2 cellular contexts compared by ENCODE assay signal in the genomic region with DNA sequence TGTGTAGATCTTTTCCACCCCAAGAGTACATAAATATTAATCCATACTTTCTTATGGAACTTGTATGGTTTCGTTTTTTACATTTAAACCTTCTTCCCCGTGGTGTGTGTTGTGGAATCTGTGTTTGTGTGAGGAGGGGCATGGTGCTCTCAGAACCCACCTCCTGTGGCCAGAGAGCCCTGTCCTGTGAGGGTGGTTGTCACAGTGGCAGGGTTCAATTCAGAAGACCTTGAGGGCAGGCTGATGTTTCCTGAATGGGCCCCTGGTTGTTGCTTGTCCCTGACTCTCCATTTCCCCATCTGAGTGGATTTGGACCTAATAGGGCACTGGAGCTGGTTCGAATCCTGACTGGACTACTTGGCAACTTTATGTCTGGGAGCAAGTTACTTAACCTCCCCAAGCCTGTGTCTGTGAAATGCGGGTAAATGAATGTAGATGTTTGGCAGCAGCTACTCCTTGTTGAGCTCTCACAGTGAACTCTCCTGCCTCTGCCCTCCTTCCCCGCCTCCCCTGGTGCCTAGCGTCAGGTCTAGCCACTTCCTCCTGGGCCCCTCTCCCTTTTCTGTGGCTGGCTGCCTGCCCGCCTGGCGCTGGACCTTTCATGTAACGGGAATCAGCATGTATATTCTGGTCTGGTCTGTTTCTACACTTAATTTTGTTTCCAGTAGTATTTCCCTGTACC.
TF ChIP-seq lines count a peak whose summit lies in the region.

No MANE protein-coding gene starts in this region.

TF ChIP-seq in A549, 52 proteins besides CTCF, POLR2A, EP300 and RAD21 (continues in another document):
- TF ChIP-seq FOSB (CRISPR knock-in tag; IDR thresholded peaks at IDR 0.05) (peak; percentile 94), CEBPB (IDR thresholded peaks at IDR 0.05) (no peak), FOSL2 (IDR thresholded peaks at IDR 0.05) (no peak), FOSL2 (CRISPR knock-in tag; IDR thresholded peaks at IDR 0.05) (no peak), NFE2L2 (conservative IDR thresholded peaks at IDR 0.05; ENCODE audit: low read length) (no peak), ESRRA (IDR thresholded peaks at IDR 0.05; ENCODE audit: borderline replicate concordance, low read length) (no peak), TP53 (CRISPR knock-in tag; IDR thresholded peaks at IDR 0.05) (peak; percentile 91), MAFK (IDR thresholded peaks at IDR 0.05; ENCODE audit: partially characterized antibody) (no peak), MYC (IDR thresholded peaks at IDR 0.05; ENCODE audit: borderline replicate concordance, low read length) (no peak), CBX8 (IDR thresholded peaks at IDR 0.05) (no peak), EHF (CRISPR knock-in tag; IDR thresholded peaks at IDR 0.05) (peak; percentile 67), JUN (IDR thresholded peaks at IDR 0.05) (peak in 1 of 2 experiments; percentile 59; a peak in 4 of 5 replicates), RNF2 (IDR thresholded peaks at IDR 0.05; ENCODE audit: borderline replicate concordance, low read depth) (no peak), BCL3 (IDR thresholded peaks at IDR 0.05) (no peak; the same call in 2 of the 3 replicates), ATOH8 (CRISPR knock-in tag; IDR thresholded peaks at IDR 0.05; ENCODE audit: low read depth) (no peak), CHD2 (IDR thresholded peaks at IDR 0.05; ENCODE audit: low read length, partially characterized antibody) (peak; percentile 44), CHD4 (IDR thresholded peaks at IDR 0.05; ENCODE audit: borderline replicate concordance) (no peak), RFX5 (IDR thresholded peaks at IDR 0.05) (no peak), PHF8 (IDR thresholded peaks at IDR 0.05; ENCODE audit: borderline replicate concordance, low read depth) (no peak), ZNF302 (CRISPR knock-in tag; IDR thresholded peaks at IDR 0.05) (no peak), SMC3 (IDR thresholded peaks at IDR 0.05) (no peak), POLR2AphosphoS2 (conservative IDR thresholded peaks at IDR 0.05; ENCODE audit: low read length) (peak; percentile 97), SREBF2 (IDR thresholded peaks at IDR 0.05) (no peak), TFCP2L1 (CRISPR knock-in tag; IDR thresholded peaks at IDR 0.05) (peak; percentile 98), KDM1A (IDR thresholded peaks at IDR 0.05; ENCODE audit: low read depth) (no peak), ZSCAN20 (CRISPR knock-in tag; IDR thresholded peaks at IDR 0.05) (no peak; the same call in 1 of the 2 replicates), HOXA7 (CRISPR knock-in tag; IDR thresholded peaks at IDR 0.05) (no peak; the same call in none of the 2 replicates)
- TF ChIP-seq, protein P1, sequence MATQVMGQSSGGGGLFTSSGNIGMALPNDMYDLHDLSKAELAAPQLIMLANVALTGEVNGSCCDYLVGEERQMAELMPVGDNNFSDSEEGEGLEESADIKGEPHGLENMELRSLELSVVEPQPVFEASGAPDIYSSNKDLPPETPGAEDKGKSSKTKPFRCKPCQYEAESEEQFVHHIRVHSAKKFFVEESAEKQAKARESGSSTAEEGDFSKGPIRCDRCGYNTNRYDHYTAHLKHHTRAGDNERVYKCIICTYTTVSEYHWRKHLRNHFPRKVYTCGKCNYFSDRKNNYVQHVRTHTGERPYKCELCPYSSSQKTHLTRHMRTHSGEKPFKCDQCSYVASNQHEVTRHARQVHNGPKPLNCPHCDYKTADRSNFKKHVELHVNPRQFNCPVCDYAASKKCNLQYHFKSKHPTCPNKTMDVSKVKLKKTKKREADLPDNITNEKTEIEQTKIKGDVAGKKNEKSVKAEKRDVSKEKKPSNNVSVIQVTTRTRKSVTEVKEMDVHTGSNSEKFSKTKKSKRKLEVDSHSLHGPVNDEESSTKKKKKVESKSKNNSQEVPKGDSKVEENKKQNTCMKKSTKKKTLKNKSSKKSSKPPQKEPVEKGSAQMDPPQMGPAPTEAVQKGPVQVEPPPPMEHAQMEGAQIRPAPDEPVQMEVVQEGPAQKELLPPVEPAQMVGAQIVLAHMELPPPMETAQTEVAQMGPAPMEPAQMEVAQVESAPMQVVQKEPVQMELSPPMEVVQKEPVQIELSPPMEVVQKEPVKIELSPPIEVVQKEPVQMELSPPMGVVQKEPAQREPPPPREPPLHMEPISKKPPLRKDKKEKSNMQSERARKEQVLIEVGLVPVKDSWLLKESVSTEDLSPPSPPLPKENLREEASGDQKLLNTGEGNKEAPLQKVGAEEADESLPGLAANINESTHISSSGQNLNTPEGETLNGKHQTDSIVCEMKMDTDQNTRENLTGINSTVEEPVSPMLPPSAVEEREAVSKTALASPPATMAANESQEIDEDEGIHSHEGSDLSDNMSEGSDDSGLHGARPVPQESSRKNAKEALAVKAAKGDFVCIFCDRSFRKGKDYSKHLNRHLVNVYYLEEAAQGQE (IDR thresholded peaks at IDR 0.05) = peak; percentile 42
- TF ChIP-seq, protein P2, sequence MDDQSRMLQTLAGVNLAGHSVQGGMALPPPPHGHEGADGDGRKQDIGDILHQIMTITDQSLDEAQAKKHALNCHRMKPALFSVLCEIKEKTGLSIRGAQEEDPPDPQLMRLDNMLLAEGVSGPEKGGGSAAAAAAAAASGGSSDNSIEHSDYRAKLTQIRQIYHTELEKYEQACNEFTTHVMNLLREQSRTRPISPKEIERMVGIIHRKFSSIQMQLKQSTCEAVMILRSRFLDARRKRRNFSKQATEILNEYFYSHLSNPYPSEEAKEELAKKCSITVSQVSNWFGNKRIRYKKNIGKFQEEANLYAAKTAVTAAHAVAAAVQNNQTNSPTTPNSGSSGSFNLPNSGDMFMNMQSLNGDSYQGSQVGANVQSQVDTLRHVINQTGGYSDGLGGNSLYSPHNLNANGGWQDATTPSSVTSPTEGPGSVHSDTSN (IDR thresholded peaks at IDR 0.05) = peak; percentile 37; the same call in 1 of the 2 replicates
- TF ChIP-seq, protein P3, sequence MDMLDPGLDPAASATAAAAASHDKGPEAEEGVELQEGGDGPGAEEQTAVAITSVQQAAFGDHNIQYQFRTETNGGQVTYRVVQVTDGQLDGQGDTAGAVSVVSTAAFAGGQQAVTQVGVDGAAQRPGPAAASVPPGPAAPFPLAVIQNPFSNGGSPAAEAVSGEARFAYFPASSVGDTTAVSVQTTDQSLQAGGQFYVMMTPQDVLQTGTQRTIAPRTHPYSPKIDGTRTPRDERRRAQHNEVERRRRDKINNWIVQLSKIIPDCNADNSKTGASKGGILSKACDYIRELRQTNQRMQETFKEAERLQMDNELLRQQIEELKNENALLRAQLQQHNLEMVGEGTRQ (IDR thresholded peaks at IDR 0.05) = no peak

TF ChIP-seq in HepG2, 621 proteins besides CTCF, POLR2A, EP300 and RAD21 (continues in another document):
- TF ChIP-seq, protein P4, sequence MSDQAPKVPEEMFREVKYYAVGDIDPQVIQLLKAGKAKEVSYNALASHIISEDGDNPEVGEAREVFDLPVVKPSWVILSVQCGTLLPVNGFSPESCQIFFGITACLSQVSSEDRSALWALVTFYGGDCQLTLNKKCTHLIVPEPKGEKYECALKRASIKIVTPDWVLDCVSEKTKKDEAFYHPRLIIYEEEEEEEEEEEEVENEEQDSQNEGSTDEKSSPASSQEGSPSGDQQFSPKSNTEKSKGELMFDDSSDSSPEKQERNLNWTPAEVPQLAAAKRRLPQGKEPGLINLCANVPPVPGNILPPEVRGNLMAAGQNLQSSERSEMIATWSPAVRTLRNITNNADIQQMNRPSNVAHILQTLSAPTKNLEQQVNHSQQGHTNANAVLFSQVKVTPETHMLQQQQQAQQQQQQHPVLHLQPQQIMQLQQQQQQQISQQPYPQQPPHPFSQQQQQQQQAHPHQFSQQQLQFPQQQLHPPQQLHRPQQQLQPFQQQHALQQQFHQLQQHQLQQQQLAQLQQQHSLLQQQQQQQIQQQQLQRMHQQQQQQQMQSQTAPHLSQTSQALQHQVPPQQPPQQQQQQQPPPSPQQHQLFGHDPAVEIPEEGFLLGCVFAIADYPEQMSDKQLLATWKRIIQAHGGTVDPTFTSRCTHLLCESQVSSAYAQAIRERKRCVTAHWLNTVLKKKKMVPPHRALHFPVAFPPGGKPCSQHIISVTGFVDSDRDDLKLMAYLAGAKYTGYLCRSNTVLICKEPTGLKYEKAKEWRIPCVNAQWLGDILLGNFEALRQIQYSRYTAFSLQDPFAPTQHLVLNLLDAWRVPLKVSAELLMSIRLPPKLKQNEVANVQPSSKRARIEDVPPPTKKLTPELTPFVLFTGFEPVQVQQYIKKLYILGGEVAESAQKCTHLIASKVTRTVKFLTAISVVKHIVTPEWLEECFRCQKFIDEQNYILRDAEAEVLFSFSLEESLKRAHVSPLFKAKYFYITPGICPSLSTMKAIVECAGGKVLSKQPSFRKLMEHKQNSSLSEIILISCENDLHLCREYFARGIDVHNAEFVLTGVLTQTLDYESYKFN (CRISPR knock-in tag; conservative IDR thresholded peaks at IDR 0.05) = no peak
- TF ChIP-seq ZNF263 (CRISPR knock-in tag; IDR thresholded peaks at IDR 0.05) = no peak
- TF ChIP-seq LCORL (IDR thresholded peaks at IDR 0.05) = no peak
- peak; percentile 47; the same call in 1 of the 2 replicates for TF ChIP-seq LCORL (CRISPR knock-in tag; IDR thresholded peaks at IDR 0.05)
- no peak for TF ChIP-seq TOPORS (CRISPR knock-in tag; IDR thresholded peaks at IDR 0.05)
- no peak for TF ChIP-seq MYC (CRISPR knock-in tag; IDR thresholded peaks at IDR 0.05; ENCODE audit: borderline replicate concordance)
- TF ChIP-seq ZNF577 (CRISPR knock-in tag; IDR thresholded peaks at IDR 0.05; ENCODE audit: borderline replicate concordance, low read depth) = no peak
- TF ChIP-seq, protein P5, sequence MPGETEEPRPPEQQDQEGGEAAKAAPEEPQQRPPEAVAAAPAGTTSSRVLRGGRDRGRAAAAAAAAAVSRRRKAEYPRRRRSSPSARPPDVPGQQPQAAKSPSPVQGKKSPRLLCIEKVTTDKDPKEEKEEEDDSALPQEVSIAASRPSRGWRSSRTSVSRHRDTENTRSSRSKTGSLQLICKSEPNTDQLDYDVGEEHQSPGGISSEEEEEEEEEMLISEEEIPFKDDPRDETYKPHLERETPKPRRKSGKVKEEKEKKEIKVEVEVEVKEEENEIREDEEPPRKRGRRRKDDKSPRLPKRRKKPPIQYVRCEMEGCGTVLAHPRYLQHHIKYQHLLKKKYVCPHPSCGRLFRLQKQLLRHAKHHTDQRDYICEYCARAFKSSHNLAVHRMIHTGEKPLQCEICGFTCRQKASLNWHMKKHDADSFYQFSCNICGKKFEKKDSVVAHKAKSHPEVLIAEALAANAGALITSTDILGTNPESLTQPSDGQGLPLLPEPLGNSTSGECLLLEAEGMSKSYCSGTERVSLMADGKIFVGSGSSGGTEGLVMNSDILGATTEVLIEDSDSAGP (CRISPR knock-in tag; IDR thresholded peaks at IDR 0.05; ENCODE audit: borderline replicate concordance) = no peak
- TF ChIP-seq RFX1 (IDR thresholded peaks at IDR 0.05) = no peak
- peak; percentile 2 for TF ChIP-seq POLR2AphosphoS5 (IDR thresholded peaks at IDR 0.05; ENCODE audit: low read depth, low read length)
- TF ChIP-seq GABPA (IDR thresholded peaks at IDR 0.05; ENCODE audit: low read depth, low read length) = no peak
- TF ChIP-seq GABPA (CRISPR knock-in tag; IDR thresholded peaks at IDR 0.05; ENCODE audit: low read depth) = no peak
- TF ChIP-seq PHF20 (CRISPR knock-in tag; IDR thresholded peaks at IDR 0.05) = no peak
- no peak for TF ChIP-seq ZNF362 (CRISPR knock-in tag; IDR thresholded peaks at IDR 0.05; ENCODE audit: borderline replicate concordance)
- no peak for TF ChIP-seq ZNF773 (CRISPR knock-in tag; IDR thresholded peaks at IDR 0.05; ENCODE audit: borderline replicate concordance)
- peak; percentile 91 for TF ChIP-seq AGO2 (optimal IDR thresholded peaks at IDR 0.05; ENCODE audit: low read depth, low read length)
- peak; percentile 99 for TF ChIP-seq RBM22 (optimal IDR thresholded peaks at IDR 0.05; ENCODE audit: low read length)
- TF ChIP-seq, protein P6, sequence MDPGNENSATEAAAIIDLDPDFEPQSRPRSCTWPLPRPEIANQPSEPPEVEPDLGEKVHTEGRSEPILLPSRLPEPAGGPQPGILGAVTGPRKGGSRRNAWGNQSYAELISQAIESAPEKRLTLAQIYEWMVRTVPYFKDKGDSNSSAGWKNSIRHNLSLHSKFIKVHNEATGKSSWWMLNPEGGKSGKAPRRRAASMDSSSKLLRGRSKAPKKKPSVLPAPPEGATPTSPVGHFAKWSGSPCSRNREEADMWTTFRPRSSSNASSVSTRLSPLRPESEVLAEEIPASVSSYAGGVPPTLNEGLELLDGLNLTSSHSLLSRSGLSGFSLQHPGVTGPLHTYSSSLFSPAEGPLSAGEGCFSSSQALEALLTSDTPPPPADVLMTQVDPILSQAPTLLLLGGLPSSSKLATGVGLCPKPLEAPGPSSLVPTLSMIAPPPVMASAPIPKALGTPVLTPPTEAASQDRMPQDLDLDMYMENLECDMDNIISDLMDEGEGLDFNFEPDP (CRISPR knock-in tag; conservative IDR thresholded peaks at IDR 0.05) = no peak
- TF ChIP-seq HDAC1 (CRISPR knock-in tag; IDR thresholded peaks at IDR 0.05) = 0 out of 2 replicates have a peak, but pooled peaks have one; percentile 15
- no peak for TF ChIP-seq ZNF451 (CRISPR knock-in tag; IDR thresholded peaks at IDR 0.05)
- no peak for TF ChIP-seq ASH2L (IDR thresholded peaks at IDR 0.05; ENCODE audit: insufficient read length, low read depth, low read length)
- no peak for TF ChIP-seq NFE2L2 (IDR thresholded peaks at IDR 0.05; ENCODE audit: low read length)
- no peak for TF ChIP-seq CENPT (CRISPR knock-in tag; IDR thresholded peaks at IDR 0.05; ENCODE audit: low read depth)
- TF ChIP-seq CHD2 (IDR thresholded peaks at IDR 0.05; ENCODE audit: low read depth, low read length) = peak; percentile 41; the same call in 1 of the 2 replicates
- TF ChIP-seq ZNF790 (CRISPR knock-in tag; IDR thresholded peaks at IDR 0.05; ENCODE audit: borderline replicate concordance) = no peak
- TF ChIP-seq NCOA2 (CRISPR knock-in tag; IDR thresholded peaks at IDR 0.05) = no peak
- TF ChIP-seq EZH2 (conservative IDR thresholded peaks at IDR 0.05; ENCODE audit: low read depth, low read length) = no peak
- TF ChIP-seq PLSCR1 (CRISPR knock-in tag; IDR thresholded peaks at IDR 0.05; ENCODE audit: borderline replicate concordance) = no peak
- peak; percentile 37; the same call in 1 of the 2 replicates for TF ChIP-seq SAFB2 (CRISPR knock-in tag; IDR thresholded peaks at IDR 0.05; ENCODE audit: borderline replicate concordance, low read depth)
